Comparison of ENCODE assay signal across 8 cellular contexts in genomic region chr20:53934421-53935352, GRCh38.
DNase-seq lines count a peak whose midpoint lies in the region; ATAC-seq and TF ChIP-seq lines count a peak whose summit lies in the region.

No MANE protein-coding gene starts in this region.

- in situ Hi-C loops in IMR-90 (cut with MboI; ENCODE audit: low sequenced_read_pairs), result loop anchor here (25.0 kb wide), 2 partner anchors 772 to 1447 kb away; no protein-coding TSS in a partner anchor

- dilution Hi-C loops in IMR-90 (cut with HindIII; ENCODE audit: low sequenced_read_pairs, unreplicated experiment), result no loop called here

- H3K56ac ChIP-seq in IMR-90 (ENCODE audit: extremely low read depth, insufficient read depth, low read length), result peak overlapping the region; percentile 59; the same call in 1 of the 2 replicates

- H4K91ac ChIP-seq in IMR-90 (ENCODE audit: insufficient read depth, low read depth, low read length), result peak overlapping the region; percentile 65

- WGBS in IMR-90 (ENCODE audit: extremely low coverage in 2 of 2, insufficient read length in 1 of 2), 2 experiments, result no CpG with 5 or more reads among the region's 6 CpGs

- intact Hi-C loops in IMR-90 (cut with micrococcal nuclease), result no loop called here
- intact Hi-C loops in activated T-helper 1 cell treated with anti-CD3 and anti-CD28 coated beads, Interleukin-12 subunit alpha, Interleukin-12 subunit beta, Interleukin-2, Interleukin-4 antibody, amounts not matched to agents 30 ng/mL and 10 ng/mL and 1 ng/mL, durations not matched to agents 14 hours and 24 hours and 36 hours (cut with micrococcal nuclease), result loop anchor here (2.0 to 10.0 kb wide), 5 partner anchors 36 to 1620 kb away; no protein-coding TSS in a partner anchor

- peak overlapping the region; percentile 91; the same call in 2 of the 3 replicates for H2BK15ac ChIP-seq in IMR-90 (ENCODE audit: low read depth, low read length)

- peak overlapping the region; percentile 64 for H2AFZ ChIP-seq in IMR-90 (replicated peaks; ENCODE audit: low read length, poor library complexity)

- peak overlapping the region; percentile 88; the same call in 1 of the 2 replicates for H2AK5ac ChIP-seq in IMR-90 (ENCODE audit: low read depth, low read length)

- no peaks in the 10 kb centered on the region for H3K36me3 ChIP-seq in IMR-90 (ENCODE audit: control insufficient read depth, insufficient read depth, low read length)
- no peaks in the 10 kb centered on the region for H3K36me3 ChIP-seq in stomach smooth muscle (ENCODE audit: control insufficient read depth in 2 of 2, insufficient read depth in 2 of 2, low read length in 2 of 2)

- H3K4me3 Mint-ChIP-seq in activated T-helper 1 cell treated with anti-CD3 and anti-CD28 coated beads, Interleukin-12 subunit alpha, Interleukin-12 subunit beta, Interleukin-2, Interleukin-4 antibody, amounts not matched to agents 30 ng/mL and 10 ng/mL and 1 ng/mL, durations not matched to agents 14 hours and 24 hours and 36 hours, result peak overlapping the region; percentile 72

- H3K27me3 ChIP-seq in IMR-90 (ENCODE audit: control insufficient read depth, insufficient read depth, low read length), result no peaks in the 10 kb centered on the region
- H3K27me3 ChIP-seq in stomach smooth muscle (ENCODE audit: control insufficient read depth in 1 of 2, insufficient read depth in 2 of 2, low read length in 2 of 2), result no peaks in the 10 kb centered on the region

- peak overlapping the region; percentile 79 for H3K18ac ChIP-seq in IMR-90 (ENCODE audit: low read depth, low read length)

- peaks cover 0 to 3% of the 10 kb centered on the region in 2 experiments; a peak in 1 of 4 replicates for H3K79me1 ChIP-seq in IMR-90 (ENCODE audit: low read depth in 1 of 2, low read length in 2 of 2)

- H3K9ac ChIP-seq in IMR-90 (ENCODE audit: low read depth, low read length) (no peak overlapping the region), stomach smooth muscle (ENCODE audit: low read length in 2 of 2) (no peak overlapping the region)

- no peaks in the 10 kb centered on the region for H3K27me3 Mint-ChIP-seq in activated T-helper 1 cell treated with anti-CD3 and anti-CD28 coated beads, Interleukin-12 subunit alpha, Interleukin-12 subunit beta, Interleukin-2, Interleukin-4 antibody, amounts not matched to agents 30 ng/mL and 10 ng/mL and 1 ng/mL, durations not matched to agents 14 hours and 24 hours and 36 hours (ENCODE audit: insufficient read depth)

- H2AK9ac ChIP-seq in IMR-90 (replicated peaks; ENCODE audit: low read depth, low read length, poor library complexity), result no peak overlapping the region

- H2BK120ac ChIP-seq in IMR-90 (ENCODE audit: low read depth, low read length), result peak overlapping the region; percentile 92

- H2BK5ac ChIP-seq in IMR-90 (ENCODE audit: low read depth, low read length, poor library complexity, severe bottlenecking), result peak overlapping the region; percentile 84

- DNase-seq in stimulated activated CD4-positive, alpha-beta T cell treated with anti-CD3 and anti-CD28 coated beads, Interleukin-1b, Interleukin-23, amount 100 ng/mL, for 48 hours, result peak; percentile 33
- DNase-seq in stimulated activated CD4-positive, alpha-beta T cell treated with anti-CD3 and anti-CD28 coated beads, Interleukin-2, amount 100 ng/mL, for 48 hours, result no peak
- DNase-seq in IMR-90 (peak; percentile 84), hepatic stellate cell (ENCODE audit: low spot score) (peak; percentile 87), NCI-H446 (lab: John Stamatoyannopoulos, UW) (no peak), NCI-H2227 (lab: John Stamatoyannopoulos, UW; ENCODE audit: unreplicated experiment) (no peak)
- DNase-seq in activated T-helper 1 cell treated with anti-CD3 and anti-CD28 coated beads, Interleukin-12 subunit alpha, Interleukin-12 subunit beta, Interleukin-2, Interleukin-4 antibody, amounts not matched to agents 30 ng/mL and 10 ng/mL and 1 ng/mL, durations not matched to agents 14 hours and 24 hours and 36 hours (ENCODE audit: low spot score), result no peak

- H3K27ac ChIP-seq in IMR-90 (ENCODE audit: insufficient read depth, low read length) (peak overlapping the region; percentile 74), stomach smooth muscle (ENCODE audit: low read length) (peak overlapping the region; percentile 38)

- peak overlapping the region; percentile 94 for H3K27ac Mint-ChIP-seq in activated T-helper 1 cell treated with anti-CD3 and anti-CD28 coated beads, Interleukin-12 subunit alpha, Interleukin-12 subunit beta, Interleukin-2, Interleukin-4 antibody, amounts not matched to agents 30 ng/mL and 10 ng/mL and 1 ng/mL, durations not matched to agents 14 hours and 24 hours and 36 hours

- H3K4me1 ChIP-seq in IMR-90 (ENCODE audit: control insufficient read depth, insufficient read depth, low read length), result peaks cover 10% of the 10 kb centered on the region
- H3K4me1 ChIP-seq in stomach smooth muscle (ENCODE audit: control insufficient read depth, insufficient read depth, low read length), result peaks cover 8% of the 10 kb centered on the region

- no peaks in the 10 kb centered on the region for H3K9me3 Mint-ChIP-seq in activated T-helper 1 cell treated with anti-CD3 and anti-CD28 coated beads, Interleukin-12 subunit alpha, Interleukin-12 subunit beta, Interleukin-2, Interleukin-4 antibody, amounts not matched to agents 30 ng/mL and 10 ng/mL and 1 ng/mL, durations not matched to agents 14 hours and 24 hours and 36 hours

- peak overlapping the region; percentile 90 for H3K4ac ChIP-seq in IMR-90 (ENCODE audit: low read depth, low read length)

- ATAC-seq in IMR-90 (ENCODE audit: low read depth), result peak; percentile 97

- no peaks in the 10 kb centered on the region for H3K9me3 ChIP-seq in IMR-90 (ENCODE audit: control insufficient read depth, insufficient read depth, low read length)
- H3K9me3 ChIP-seq in stomach smooth muscle (ENCODE audit: control insufficient read depth in 2 of 2, low read length in 2 of 2), result no peaks in the 10 kb centered on the region

- peak overlapping the region; percentile 38 to 84 for H4K8ac ChIP-seq in IMR-90 (ENCODE audit: low read depth in 2 of 2, low read length in 2 of 2)

- H2BK20ac ChIP-seq in IMR-90 (ENCODE audit: low read depth, low read length), result peak overlapping the region; percentile 91

- H3K4me3 ChIP-seq in IMR-90 (ENCODE audit: insufficient read depth, low read depth, low read length), result no peak overlapping the region
- no peak overlapping the region for H3K4me3 ChIP-seq in stomach smooth muscle (ENCODE audit: low read length in 2 of 2)

- H3K23ac ChIP-seq in IMR-90 (ENCODE audit: low read depth, low read length), result peak overlapping the region; percentile 79; the same call in 1 of the 2 replicates

- H4K20me1 ChIP-seq in IMR-90 (ENCODE audit: insufficient read depth, low read length), result no peaks in the 10 kb centered on the region

- CTCF ChIA-PET in IMR-90 (lab: Yijun Ruan, JAX), result interaction anchor here (1.5 kb wide), 2 partner anchors 19 to 358 kb away, joined by 5 read pairs; no protein-coding TSS in a partner anchor

- TF ChIP-seq RAD21 in IMR-90 (IDR thresholded peaks at IDR 0.05; ENCODE audit: low read length), result no peak

- H4K5ac ChIP-seq in IMR-90 (ENCODE audit: low read depth, low read length), result peak overlapping the region; percentile 46; the same call in 1 of the 2 replicates

- no TSS peak for BruUV-seq in IMR-90 (replicated peaks; lab: Mats Ljungman, UMichigan)

- H3K36me3 Mint-ChIP-seq in activated T-helper 1 cell treated with anti-CD3 and anti-CD28 coated beads, Interleukin-12 subunit alpha, Interleukin-12 subunit beta, Interleukin-2, Interleukin-4 antibody, amounts not matched to agents 30 ng/mL and 10 ng/mL and 1 ng/mL, durations not matched to agents 14 hours and 24 hours and 36 hours (ENCODE audit: low read depth), result no peaks in the 10 kb centered on the region

- POLR2A ChIA-PET in IMR-90 (lab: Charles Lee; ENCODE audit: unreplicated experiment), result no interaction called here

- H3K14ac ChIP-seq in IMR-90 (replicated peaks; ENCODE audit: low read depth, low read length), result peak overlapping the region; percentile 78

- no peak; the same call in 1 of the 2 replicates for TF ChIP-seq POLR2A in IMR-90 (IDR thresholded peaks at IDR 0.05; ENCODE audit: low read depth, low read length)

- H3K4me1 Mint-ChIP-seq in activated T-helper 1 cell treated with anti-CD3 and anti-CD28 coated beads, Interleukin-12 subunit alpha, Interleukin-12 subunit beta, Interleukin-2, Interleukin-4 antibody, amounts not matched to agents 30 ng/mL and 10 ng/mL and 1 ng/mL, durations not matched to agents 14 hours and 24 hours and 36 hours (ENCODE audit: low read depth), result peaks cover 71% of the 10 kb centered on the region

- TF ChIP-seq CTCF in IMR-90 (conservative IDR thresholded peaks at IDR 0.05; ENCODE audit: low read depth, low read length), result 0 out of 2 replicates have a peak, but pooled peaks have one; percentile 8

- peak overlapping the region; percentile 63; the same call in 1 of the 2 replicates for H3K4me2 ChIP-seq in IMR-90 (ENCODE audit: low read depth, low read length)

- H3K9me1 ChIP-seq in IMR-90 (ENCODE audit: insufficient read depth, low read length), result peaks cover 10% of the 10 kb centered on the region

TF ChIP-seq in IMR-90, 13 proteins besides CTCF, POLR2A, EP300 and RAD21 (continues in another document):
- TF ChIP-seq ELK1 (IDR thresholded peaks at IDR 0.05; ENCODE audit: borderline replicate concordance, low read depth, low read length), result no peak
- TF ChIP-seq RCOR1 (IDR thresholded peaks at IDR 0.05; ENCODE audit: insufficient replicate concordance, low read length), result no peak
- TF ChIP-seq CHD1 (IDR thresholded peaks at IDR 0.05; ENCODE audit: low read depth, low read length), result no peak
- no peak for TF ChIP-seq MXI1 (IDR thresholded peaks at IDR 0.05; ENCODE audit: borderline replicate concordance, low read depth, low read length)
- no peak for TF ChIP-seq SMC3 (IDR thresholded peaks at IDR 0.05; ENCODE audit: low read depth, low read length)
- TF ChIP-seq NFE2L2 (IDR thresholded peaks at IDR 0.05; ENCODE audit: low read depth, low read length), result no peak
- TF ChIP-seq FOS (IDR thresholded peaks at IDR 0.05; ENCODE audit: low read depth, low read length), result no peak

Comparison
In these comparisons a context has a peak if more than half of its experiments do, and no peak if none do; other contexts are left out.
1. DNase-seq: peak in stimulated activated CD4-positive, alpha-beta T cell treated with anti-CD3 and anti-CD28 coated beads, Interleukin-1b, Interleukin-23, amount 100 ng/mL, for 48 hours (single experiment), IMR-90 (single experiment) and hepatic stellate cell (single experiment); none in stimulated activated CD4-positive, alpha-beta T cell treated with anti-CD3 and anti-CD28 coated beads, Interleukin-2, amount 100 ng/mL, for 48 hours (0 of 2), activated T-helper 1 cell treated with anti-CD3 and anti-CD28 coated beads, Interleukin-12 subunit alpha, Interleukin-12 subunit beta, Interleukin-2, Interleukin-4 antibody, amounts not matched to agents 30 ng/mL and 10 ng/mL and 1 ng/mL, durations not matched to agents 14 hours and 24 hours and 36 hours (single experiment), NCI-H446 (0 of 2) and NCI-H2227 (single experiment).